ENCODE assay signal across 6 cellular contexts in the genomic region with DNA sequence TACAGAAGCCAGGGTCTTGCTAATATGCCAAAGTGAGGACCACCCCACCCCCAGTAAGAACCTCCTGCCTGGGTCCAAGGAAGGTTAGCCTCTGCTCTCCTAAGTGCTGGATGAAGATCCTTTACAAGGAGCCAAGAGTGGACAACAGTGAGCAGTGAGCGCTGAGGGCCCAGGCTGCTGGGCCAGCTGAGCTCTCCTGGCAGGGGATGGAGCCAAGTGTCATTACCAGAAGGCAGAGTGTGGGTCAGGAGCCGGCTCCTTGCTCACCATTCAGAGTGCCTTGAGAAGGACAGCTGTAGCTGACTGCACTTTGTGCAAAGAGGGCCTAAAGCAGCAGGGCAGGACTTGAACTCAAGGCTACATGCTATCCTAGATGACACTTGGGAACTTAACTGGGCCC. TPM values are rescaled to one million over a fixed set of nuclear protein-coding genes. Genes with fewer than 3 reads are reported as not detected.
"Had no signal": no experiment of that assay in that cellular context is flagged by ENCODE, and none has a peak within 500 bp of the region (broad histone marks: within the 10 kb centered on the region; RNA-seq: fewer than 3 reads in every experiment).

No MANE protein-coding gene starts in this region.

- H3K36me3 ChIP-seq: HAP-1 had no signal

- H3K4me1 ChIP-seq: HAP-1 had no signal

- DNase-seq: GOT3, H7, HFFc6 had no signal

- H3K27ac Mint-ChIP-seq: HFFc6, IgD-negative memory B cell had no signal

- H3K4me3 ChIP-seq: HAP-1 had no signal

- H3K4me3 Mint-ChIP-seq: HFFc6, IgD-negative memory B cell had no signal

- H3K9me3 ChIP-seq: HAP-1 had no signal

- ATAC-seq: HCT116 had no signal

- H3K9me3 Mint-ChIP-seq: HFFc6, IgD-negative memory B cell had no signal

RNA-seq across cellular contexts. Expression of a gene that starts 16.9 kb away (rescaled TPM):
- polyA plus RNA-seq: IgD-negative memory B cell had no signal
